13 cellular contexts compared by ENCODE assay signal in the genomic region with DNA sequence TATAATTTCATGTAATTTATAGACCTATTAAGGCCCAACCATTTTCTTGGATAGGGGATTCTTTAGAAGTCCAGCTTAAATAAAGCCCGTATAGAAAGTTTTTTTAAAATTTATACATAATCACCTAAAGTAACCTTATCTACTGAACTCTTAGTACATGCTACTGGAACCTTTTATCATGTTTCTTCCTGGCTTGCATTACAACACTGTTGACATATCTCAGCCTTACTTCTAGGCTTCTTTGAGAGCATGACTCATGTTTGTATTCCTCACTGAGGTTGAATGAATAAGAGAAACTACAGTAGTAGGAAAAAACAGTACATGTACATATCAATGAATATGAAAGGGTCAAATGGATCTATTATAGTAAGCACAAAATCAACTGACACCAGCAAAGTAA. TPM values are rescaled to one million over a fixed set of nuclear protein-coding genes. Genes with fewer than 3 reads are reported as not detected.
DNase-seq lines count a peak whose midpoint lies in the region; ATAC-seq and TF ChIP-seq lines count a peak whose summit lies in the region.
"Had no signal": no experiment of that assay in that cellular context is flagged by ENCODE, and none has a peak within 500 bp of the region (broad histone marks: within the 10 kb centered on the region; RNA-seq: fewer than 3 reads in every experiment).

No MANE protein-coding gene starts in this region.

- BruUV-seq in MCF 10A (replicated peaks; lab: Mats Ljungman, UMichigan): no TSS peak

- intact Hi-C loops in MCF 10A (cut with micrococcal nuclease) (no loop called here), breast epithelium (cut with DNase I; ENCODE audit: low total_unique reads) (loop anchor here (10.0 kb wide), 1 partner anchor 1087 kb away; no protein-coding TSS in a partner anchor), transverse colon (cut with DNase I; ENCODE audit: low total_unique reads) (no loop called here)

- H3K4me1 ChIP-seq in breast epithelium: no peaks in the 10 kb centered on the region
- H3K4me1 ChIP-seq in smooth muscle cell (ENCODE audit: low read depth): peaks cover 8% of the 10 kb centered on the region
- no peaks in the 10 kb centered on the region for H3K4me1 ChIP-seq in transverse colon

- H3K4me3 ChIP-seq in breast epithelium (no peak overlapping the region), fibroblast of villous mesenchyme (ENCODE audit: low read depth, low read length) (no peak overlapping the region), smooth muscle cell (no peak overlapping the region), transverse colon (no peak overlapping the region)
- H3K4me3 ChIP-seq: heart right ventricle, thoracic aorta had no signal

- 0 out of 3 replicates have a peak, but pooled peaks have one; percentile 41 for ATAC-seq in SK-N-SH treated with all-trans-retinoic acid at 6 μM for 48 hours
- no peak for ATAC-seq in GM19397 (IDR thresholded peaks at IDR 0.05; ENCODE audit: unreplicated experiment)
- ATAC-seq in activated naive CD8-positive, alpha-beta T cell treated with anti-CD3 and anti-CD28 coated beads, Interleukin-2, amount 50 U/mL, for 24 hours: no peak

- H3K27me3 ChIP-seq in breast epithelium: no peaks in the 10 kb centered on the region
- H3K27me3 ChIP-seq in smooth muscle cell (ENCODE audit: low read depth): no peaks in the 10 kb centered on the region
- no peaks in the 10 kb centered on the region for H3K27me3 ChIP-seq in transverse colon
- H3K27me3 ChIP-seq: heart right ventricle had no signal

- H3K27me3 Mint-ChIP-seq in MCF 10A (ENCODE audit: insufficient read depth, unreplicated experiment): peaks cover 44% of the 10 kb centered on the region
- H3K27me3 Mint-ChIP-seq in activated naive CD8-positive, alpha-beta T cell treated with anti-CD3 and anti-CD28 coated beads, Interleukin-2, amount 50 U/mL, for 24 hours: no peaks in the 10 kb centered on the region

- H3K79me2 ChIP-seq in smooth muscle cell (ENCODE audit: low read depth): peaks cover 16% of the 10 kb centered on the region

- H3K4me2 ChIP-seq in smooth muscle cell: peak overlapping the region; percentile 15

- H2AFZ ChIP-seq in smooth muscle cell (ENCODE audit: low read depth): no peak overlapping the region

- H3K36me3 Mint-ChIP-seq in MCF 10A (ENCODE audit: insufficient read depth, unreplicated experiment): no peaks in the 10 kb centered on the region
- no peaks in the 10 kb centered on the region for H3K36me3 Mint-ChIP-seq in activated naive CD8-positive, alpha-beta T cell treated with anti-CD3 and anti-CD28 coated beads, Interleukin-2, amount 50 U/mL, for 24 hours (ENCODE audit: low read depth)

- DNase-seq in MCF 10A (ENCODE audit: unreplicated experiment) (peak; percentile 27), breast epithelium (ENCODE audit: low spot score in 2 of 2) (no peak), fibroblast of villous mesenchyme (ENCODE audit: low read depth) (peak; percentile 83), smooth muscle cell (lab: John Stamatoyannopoulos, UW; ENCODE audit: unreplicated experiment) (no peak), transverse colon (no peak)
- DNase-seq in activated naive CD8-positive, alpha-beta T cell treated with anti-CD3 and anti-CD28 coated beads, Interleukin-2, amount 50 U/mL, for 24 hours: no peak
- DNase-seq: activated CD4-positive, alpha-beta T cell treated with anti-CD3 and anti-CD28 coated beads, Interleukin-2, amount 50 U/mL, for 1 hour; activated effector memory CD4-positive, alpha-beta T cell treated with anti-CD3 and anti-CD28 coated beads, Interleukin-2, amount 50 U/mL, for 16 hours; heart right ventricle; NCI-H69 had no signal

- no peaks in the 10 kb centered on the region for H3K36me3 ChIP-seq in breast epithelium
- H3K36me3 ChIP-seq in smooth muscle cell (ENCODE audit: low read depth): no peaks in the 10 kb centered on the region
- H3K36me3 ChIP-seq in transverse colon: no peaks in the 10 kb centered on the region
- H3K36me3 ChIP-seq: thoracic aorta had no signal

- no peak overlapping the region for H3K4me3 Mint-ChIP-seq in MCF 10A (ENCODE audit: unreplicated experiment)
- no peak overlapping the region for H3K4me3 Mint-ChIP-seq in activated naive CD8-positive, alpha-beta T cell treated with anti-CD3 and anti-CD28 coated beads, Interleukin-2, amount 50 U/mL, for 24 hours

- no peak overlapping the region for H3K27ac Mint-ChIP-seq in MCF 10A (ENCODE audit: low read depth, unreplicated experiment)
- no peak overlapping the region for H3K27ac Mint-ChIP-seq in activated naive CD8-positive, alpha-beta T cell treated with anti-CD3 and anti-CD28 coated beads, Interleukin-2, amount 50 U/mL, for 24 hours

- H3K9me3 Mint-ChIP-seq in MCF 10A (ENCODE audit: unreplicated experiment): no peaks in the 10 kb centered on the region
- H3K9me3 Mint-ChIP-seq in activated naive CD8-positive, alpha-beta T cell treated with anti-CD3 and anti-CD28 coated beads, Interleukin-2, amount 50 U/mL, for 24 hours: no peaks in the 10 kb centered on the region

- in situ Hi-C loops in transverse colon (cut with MboI; ENCODE audit: low pct_ligation_motif_present in 1 of 4, low pct_unique_long_range_greater_than_20kb in 1 of 4, low sequenced_read_pairs in 3 of 4): no loop called here

- no peak overlapping the region for H3K27ac ChIP-seq in breast epithelium
- H3K27ac ChIP-seq in smooth muscle cell (ENCODE audit: low read depth): peak overlapping the region; percentile 27
- H3K27ac ChIP-seq in transverse colon: no peak overlapping the region
- H3K27ac ChIP-seq: heart right ventricle had no signal

- peaks cover 21% of the 10 kb centered on the region for H4K20me1 ChIP-seq in smooth muscle cell (ENCODE audit: low read depth)

- no peak overlapping the region for H3K9ac ChIP-seq in smooth muscle cell (ENCODE audit: low read depth)

- H3K9me3 ChIP-seq in breast epithelium (no peaks in the 10 kb centered on the region), smooth muscle cell (replicated peaks; ENCODE audit: low read depth) (no peaks in the 10 kb centered on the region), transverse colon (no peaks in the 10 kb centered on the region)
- H3K9me3 ChIP-seq: heart right ventricle, thoracic aorta had no signal

- TF ChIP-seq CTCF in MCF 10A (IDR thresholded peaks at IDR 0.05; ENCODE audit: unreplicated experiment) (no peak), breast epithelium (IDR thresholded peaks at IDR 0.05) (no peak), fibroblast of villous mesenchyme (IDR thresholded peaks at IDR 0.05; ENCODE audit: insufficient read depth, low read depth, low read length) (no peak), smooth muscle cell (IDR thresholded peaks at IDR 0.05; ENCODE audit: borderline replicate concordance, insufficient read depth, poor library complexity, severe bottlenecking) (no peak), transverse colon (IDR thresholded peaks at IDR 0.05) (no peak)

- 55% methylated on average over 1 of the region's 1 CpG for WGBS in smooth muscle cell (ENCODE audit: low lambda C conversion rate)
- WGBS in transverse colon (ENCODE audit: low coverage in 1 of 2), 2 donors: 64 to 78% methylated on average over 1 of the region's 1 CpG

- TF ChIP-seq POLR2A in breast epithelium (IDR thresholded peaks at IDR 0.05) (no peak), transverse colon (IDR thresholded peaks at IDR 0.05) (no peak)

- peaks cover 3% of the 10 kb centered on the region for H3F3A ChIP-seq in smooth muscle cell (ENCODE audit: low read depth)

- no peak for TF ChIP-seq EP300 in transverse colon (IDR thresholded peaks at IDR 0.05; ENCODE audit: low read depth)

- POLR2A ChIA-PET in MCF 10A (lab: Yijun Ruan, JAX): no interaction called here

- CTCF ChIA-PET in MCF 10A (lab: Yijun Ruan, JAX): interaction anchor here (0.6 kb wide), 1 partner anchor 1588 kb away, joined by 6 read pairs; no protein-coding TSS in a partner anchor

- H3K4me1 Mint-ChIP-seq in MCF 10A (ENCODE audit: insufficient read depth, unreplicated experiment): peaks cover 6% of the 10 kb centered on the region
- peaks cover 2% of the 10 kb centered on the region for H3K4me1 Mint-ChIP-seq in activated naive CD8-positive, alpha-beta T cell treated with anti-CD3 and anti-CD28 coated beads, Interleukin-2, amount 50 U/mL, for 24 hours

TF ChIP-seq in SK-N-SH treated with all-trans-retinoic acid at 6 μM for 48 hours, 23 proteins besides CTCF, POLR2A, EP300 and RAD21 (continues in another document):
- TF ChIP-seq, protein P1, sequence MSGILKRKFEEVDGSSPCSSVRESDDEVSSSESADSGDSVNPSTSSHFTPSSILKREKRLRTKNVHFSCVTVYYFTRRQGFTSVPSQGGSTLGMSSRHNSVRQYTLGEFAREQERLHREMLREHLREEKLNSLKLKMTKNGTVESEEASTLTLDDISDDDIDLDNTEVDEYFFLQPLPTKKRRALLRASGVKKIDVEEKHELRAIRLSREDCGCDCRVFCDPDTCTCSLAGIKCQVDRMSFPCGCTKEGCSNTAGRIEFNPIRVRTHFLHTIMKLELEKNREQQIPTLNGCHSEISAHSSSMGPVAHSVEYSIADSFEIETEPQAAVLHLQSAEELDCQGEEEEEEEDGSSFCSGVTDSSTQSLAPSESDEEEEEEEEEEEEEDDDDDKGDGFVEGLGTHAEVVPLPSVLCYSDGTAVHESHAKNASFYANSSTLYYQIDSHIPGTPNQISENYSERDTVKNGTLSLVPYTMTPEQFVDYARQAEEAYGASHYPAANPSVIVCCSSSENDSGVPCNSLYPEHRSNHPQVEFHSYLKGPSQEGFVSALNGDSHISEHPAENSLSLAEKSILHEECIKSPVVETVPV (CRISPR knock-in tag; IDR thresholded peaks at IDR 0.05): no peak
- no peak for TF ChIP-seq SNAI2 (CRISPR knock-in tag; IDR thresholded peaks at IDR 0.05)
- TF ChIP-seq, protein P2, sequence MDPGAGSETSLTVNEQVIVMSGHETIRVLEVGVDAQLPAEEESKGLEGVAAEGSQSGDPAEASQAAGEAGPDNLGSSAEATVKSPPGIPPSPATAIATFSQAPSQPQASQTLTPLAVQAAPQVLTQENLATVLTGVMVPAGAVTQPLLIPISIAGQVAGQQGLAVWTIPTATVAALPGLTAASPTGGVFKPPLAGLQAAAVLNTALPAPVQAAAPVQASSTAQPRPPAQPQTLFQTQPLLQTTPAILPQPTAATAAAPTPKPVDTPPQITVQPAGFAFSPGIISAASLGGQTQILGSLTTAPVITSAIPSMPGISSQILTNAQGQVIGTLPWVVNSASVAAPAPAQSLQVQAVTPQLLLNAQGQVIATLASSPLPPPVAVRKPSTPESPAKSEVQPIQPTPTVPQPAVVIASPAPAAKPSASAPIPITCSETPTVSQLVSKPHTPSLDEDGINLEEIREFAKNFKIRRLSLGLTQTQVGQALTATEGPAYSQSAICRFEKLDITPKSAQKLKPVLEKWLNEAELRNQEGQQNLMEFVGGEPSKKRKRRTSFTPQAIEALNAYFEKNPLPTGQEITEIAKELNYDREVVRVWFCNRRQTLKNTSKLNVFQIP (CRISPR knock-in tag; IDR thresholded peaks at IDR 0.05; ENCODE audit: borderline replicate concordance, low read depth): no peak
- no peak for TF ChIP-seq TOX (CRISPR knock-in tag; IDR thresholded peaks at IDR 0.05; ENCODE audit: borderline replicate concordance)

RNA-seq across cellular contexts. Expression of a gene that starts 8.2 kb away (rescaled TPM):
- total RNA-seq in MCF 10A (2022): 0.07 and 0.20 TPM in 2 replicates
- 10 to 100 TPM in 2 of 3 donors, 1 to 10 TPM in 1; 9.8 to 22.7 (median 20.2) TPM for total RNA-seq in breast epithelium
- total RNA-seq in fibroblast of villous mesenchyme: 20.0 and 24.6 TPM in 2 replicates
- total RNA-seq in smooth muscle cell: 9.1 and 10.7 TPM in 2 replicates
- 3.4 and 5.7 TPM in 2 replicates for polyA plus RNA-seq in smooth muscle cell
- 1 to 10 TPM; 1.6 to 9.7 (median 4.1) TPM for total RNA-seq in transverse colon

Comparison
In these comparisons a context has a peak if more than half of its experiments do, and no peak if none do; other contexts are left out.
1. DNase-seq: peak in MCF 10A (single experiment) and fibroblast of villous mesenchyme (single experiment); none in breast epithelium (0 of 2), smooth muscle cell (single experiment), transverse colon (single experiment) and activated naive CD8-positive, alpha-beta T cell treated with anti-CD3 and anti-CD28 coated beads, Interleukin-2, amount 50 U/mL, for 24 hours (single experiment).